In genomic region chr14:99232406-99233214, GRCh38 we compare ENCODE assay signal across 1 cellular context.
TF ChIP-seq lines count a peak whose summit lies in the region.

No MANE protein-coding gene starts in this region.

TF ChIP-seq in GM23338, 12 proteins besides CTCF, POLR2A, EP300 and RAD21:
- TF ChIP-seq ZNF462 (CRISPR knock-in tag; IDR thresholded peaks at IDR 0.05), result no peak
